Comparison of ENCODE assay signal across 10 cellular contexts in genomic region chr2:212005077-212005671, GRCh38.
A peak's percentile ranks its signal among the peaks of the same experiment; 100 is the strongest.
DNase-seq lines count a peak whose midpoint lies in the region; ATAC-seq and TF ChIP-seq lines count a peak whose summit lies in the region.
"Had no signal": no experiment of that assay in that cellular context is flagged by ENCODE, and none has a peak within 500 bp of the region (broad histone marks: within the 10 kb centered on the region; RNA-seq: fewer than 3 reads in every experiment).

No MANE protein-coding gene starts in this region.

- H3K4me1 ChIP-seq in thyroid gland: no peaks in the 10 kb centered on the region
- H3K4me1 ChIP-seq: SJSA1 had no signal

- 27 to 51% methylated on average over 6 of the region's 6 CpGs for WGBS in thyroid gland, 2 donors

- ATAC-seq in GM19452 (IDR thresholded peaks at IDR 0.05; ENCODE audit: unreplicated experiment): peak; percentile 61
- ATAC-seq: left colon had no signal

- intact Hi-C loops in thyroid gland (cut with DNase I): no loop called here

- TF ChIP-seq POLR2A in thyroid gland (IDR thresholded peaks at IDR 0.05): no peak

- no peak overlapping the region for H3K4me3 ChIP-seq in thyroid gland (replicated peaks in 1 of 3)
- H3K4me3 ChIP-seq: SJSA1 had no signal

- TF ChIP-seq CTCF in thyroid gland (IDR thresholded peaks at IDR 0.05): peak in 5 of 6 experiments; percentile 16 to 59 (median 46)

- H3K9me3 ChIP-seq in thyroid gland: no peaks in the 10 kb centered on the region
- H3K9me3 ChIP-seq: SJSA1 had no signal

- H3K27me3 ChIP-seq in thyroid gland: no peaks in the 10 kb centered on the region
- H3K27me3 ChIP-seq: SJSA1 had no signal

- no peaks in the 10 kb centered on the region for H3K36me3 ChIP-seq in thyroid gland
- H3K36me3 ChIP-seq: SJSA1 had no signal

- no peak overlapping the region for H3K27ac ChIP-seq in thyroid gland
- H3K27ac ChIP-seq: SJSA1 had no signal

- peak; percentile 70 for DNase-seq in DMS53 (lab: John Stamatoyannopoulos, UW)
- peak; percentile 35 for DNase-seq in HK-2 (ENCODE audit: unreplicated experiment)
- peak; percentile 46 for DNase-seq in RPMI8226
- peak; percentile 47 for DNase-seq in glomerular visceral epithelial cell (ENCODE audit: extremely low spot score)
- peak; percentile 23 to 55 for DNase-seq in thyroid gland
- DNase-seq in mucosa of gallbladder (ENCODE audit: low spot score): no peak
- no peak for DNase-seq in central memory CD4-positive, alpha-beta T cell

Comparison
In these comparisons a context has a peak if more than half of its experiments do, and no peak if none do; other contexts are left out.
1. DNase-seq: peak in DMS53 (single experiment), HK-2 (single experiment), RPMI8226 (single experiment), glomerular visceral epithelial cell (single experiment) and thyroid gland (2 of 2); none in mucosa of gallbladder (single experiment) and central memory CD4-positive, alpha-beta T cell (single experiment).